19 cellular contexts compared by ENCODE assay signal in genomic region chr13:112903071-112903577, GRCh38.
DNase-seq lines count a peak whose midpoint lies in the region; ATAC-seq and TF ChIP-seq lines count a peak whose summit lies in the region.
"Had no signal": no experiment of that assay in that cellular context is flagged by ENCODE, and none has a peak within 500 bp of the region (broad histone marks: within the 10 kb centered on the region; RNA-seq: fewer than 3 reads in every experiment).

No MANE protein-coding gene starts in this region.

- H3K4me3 ChIP-seq in body of pancreas (no peak overlapping the region), stomach (no peak overlapping the region)
- H3K4me3 ChIP-seq: K562, Peyer's patch had no signal

- TF ChIP-seq POLR2A in body of pancreas (IDR thresholded peaks at IDR 0.05) (no peak), stomach (IDR thresholded peaks at IDR 0.05) (no peak)

- TF ChIP-seq EP300 in stomach (IDR thresholded peaks at IDR 0.05) = no peak

- intact Hi-C loops in body of pancreas (cut with DNase I) = no loop called here
- intact Hi-C loops in stomach (cut with DNase I; ENCODE audit: low total_unique reads) = no loop called here

- TF ChIP-seq CTCF in body of pancreas (IDR thresholded peaks at IDR 0.05) (no peak), omental fat pad (IDR thresholded peaks at IDR 0.05) (no peak), stomach (IDR thresholded peaks at IDR 0.05) (no peak)

- H3K27me3 ChIP-seq in body of pancreas (no peaks in the 10 kb centered on the region), stomach (peaks cover 0 to 9% (median 0%) of the 10 kb centered on the region in 3 donors)
- H3K27me3 ChIP-seq: BE2C, Peyer's patch had no signal

- ATAC-seq in body of pancreas = no peak
- ATAC-seq in omental fat pad (ENCODE audit: low FRiP score) = no peak
- no peak for ATAC-seq in HG03135 (IDR thresholded peaks at IDR 0.05; ENCODE audit: unreplicated experiment)
- ATAC-seq: K562 had no signal

- H3K9me3 ChIP-seq in body of pancreas (no peaks in the 10 kb centered on the region), stomach (peaks cover 0 to 6% (median 4%) of the 10 kb centered on the region in 4 donors)
- H3K9me3 ChIP-seq: BE2C, Peyer's patch had no signal

- H3K36me3 ChIP-seq in body of pancreas (replicated peaks in 1 of 2; ENCODE audit: insufficient read depth in 1 of 2, low read depth in 2 of 2) (no peaks in the 10 kb centered on the region), stomach (no peaks in the 10 kb centered on the region)
- H3K36me3 ChIP-seq: BE2C, Peyer's patch had no signal

- H3K27ac ChIP-seq in body of pancreas = peak overlapping the region; percentile 67 to 81 (median 72)
- H3K27ac ChIP-seq in stomach = peak overlapping the region in 4 of 5 donors; percentile 19 to 57 (median 30)
- H3K27ac ChIP-seq: Peyer's patch had no signal

- WGBS in body of pancreas, 2 donors = 77 to 81% methylated on average over 6 to 8 of the region's 8 CpGs
- WGBS in stomach, 5 donors = 72 to 87% (median 80%) methylated on average over 8 of the region's 8 CpGs

- peak; percentile 1 for DNase-seq in activated gamma-delta T cell treated with Interleukin-2 at 50 U/mL for 16 hours
- no peak for DNase-seq in activated gamma-delta T cell (lab: John Stamatoyannopoulos, UW)
- DNase-seq in body of pancreas = no peak
- DNase-seq in omental fat pad (ENCODE audit: low spot score) = peak; percentile 5
- no peak for DNase-seq in stomach
- DNase-seq in DMS79 (lab: John Stamatoyannopoulos, UW) = no peak
- no peak for DNase-seq in NCI-H748 treated with DMSO at 0.1 percent for 48 hours (lab: John Stamatoyannopoulos, UW)
- DNase-seq: 8988T; BE2C; CD4-positive, alpha-beta memory T cell; EL; GOT3; NCI-H146; NCI-H446; NCI-H526 treated with DMSO at 0.1 percent for 48 hours; NK-92 treated with Interleukin-12 subunit alpha and Interleukin-12 subunit beta, amount 100 ng/mL, for 24 hours had no signal

- H3K4me1 ChIP-seq in body of pancreas (peaks cover 43% of the 10 kb centered on the region), stomach (peaks cover 0 to 21% (median 18%) of the 10 kb centered on the region in 4 donors)
- H3K4me1 ChIP-seq: Peyer's patch had no signal

Comparison
In these comparisons a context has a peak if more than half of its experiments do, and no peak if none do; other contexts are left out.
1. DNase-seq: peak in activated gamma-delta T cell treated with Interleukin-2 at 50 U/mL for 16 hours (single experiment) and omental fat pad (single experiment); none in activated gamma-delta T cell (single experiment), body of pancreas (0 of 4), stomach (single experiment), DMS79 (single experiment) and NCI-H748 treated with DMSO at 0.1 percent for 48 hours (single experiment).